Comparison of ENCODE assay signal across 27 cellular contexts in the genomic region with DNA sequence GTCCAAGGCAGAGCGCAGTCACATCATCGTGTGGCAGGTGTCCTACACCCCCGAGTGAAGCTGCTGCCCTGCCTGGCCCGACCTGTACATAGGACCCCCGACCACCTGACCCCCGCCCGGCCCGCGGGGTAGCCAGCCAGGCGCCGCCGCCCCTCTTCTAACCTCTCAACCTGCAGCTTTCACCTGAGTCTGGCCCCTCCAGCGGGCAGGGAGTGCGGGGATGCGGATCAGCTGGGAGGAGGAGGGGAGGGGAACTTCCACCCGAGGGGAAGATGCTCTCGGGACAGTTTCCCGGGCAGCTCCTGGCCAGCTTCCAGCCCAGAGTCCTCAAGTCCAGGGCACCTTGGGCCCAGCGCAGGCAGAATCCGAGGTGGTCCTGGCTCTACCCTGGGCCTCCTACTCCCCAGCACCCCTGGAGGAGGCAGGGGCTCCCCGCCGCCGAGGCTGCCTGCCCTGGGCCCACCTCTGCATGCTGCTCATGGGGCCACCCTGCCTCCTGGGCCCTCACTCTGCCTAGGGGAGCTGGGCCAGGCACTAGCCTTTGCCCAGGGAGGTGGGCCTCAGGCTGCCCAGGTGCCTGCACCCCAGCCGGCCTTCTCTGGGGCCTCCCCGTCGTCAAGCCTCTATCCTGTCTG. TPM values are rescaled to one million over a fixed set of nuclear protein-coding genes. Genes with fewer than 3 reads are reported as not detected.
DNase-seq lines count a peak whose midpoint lies in the region; ATAC-seq and TF ChIP-seq lines count a peak whose summit lies in the region.
"Had no signal": no experiment of that assay in that cellular context is flagged by ENCODE, and none has a peak within 500 bp of the region (broad histone marks: within the 10 kb centered on the region; RNA-seq: fewer than 3 reads in every experiment).

No MANE protein-coding gene starts in this region.

- no peak for TF ChIP-seq EP300 in sigmoid colon (IDR thresholded peaks at IDR 0.05)

- H3K9me3 ChIP-seq in sigmoid colon (no peaks in the 10 kb centered on the region), uterus (no peaks in the 10 kb centered on the region)
- H3K9me3 ChIP-seq: ascending aorta, heart right ventricle, lower lobe of right lung, MG63, mucosa of descending colon, testis had no signal

- 81 to 85% methylated on average over 26 of the region's 26 CpGs for WGBS in sigmoid colon, 2 donors

- H3K36me3 ChIP-seq in sigmoid colon = peaks cover 41 to 51% (median 45%) of the 10 kb centered on the region in 4 donors
- no peaks in the 10 kb centered on the region for H3K36me3 ChIP-seq in uterus

- H3K4me3 ChIP-seq in sigmoid colon (no peak overlapping the region), uterus (no peak overlapping the region)
- H3K4me3 ChIP-seq: ascending aorta, cardiac muscle cell, lower lobe of right lung, MG63, mucosa of descending colon, testis had no signal

- CTCF ChIA-PET in RWPE1 (lab: Yijun Ruan, JAX) = no interaction called here

- intact Hi-C loops in sigmoid colon (cut with DNase I) = no loop called here
- intact Hi-C loops in uterus (cut with DNase I; ENCODE audit: low total_unique reads) = no loop called here

- TF ChIP-seq CTCF in C4-2B (conservative IDR thresholded peaks at IDR 0.05) (no peak), RWPE1 (conservative IDR thresholded peaks at IDR 0.05; ENCODE audit: low read depth) (no peak), sigmoid colon (IDR thresholded peaks at IDR 0.05) (no peak), uterus (IDR thresholded peaks at IDR 0.05) (no peak)

- DNase-seq in RWPE1 (ENCODE audit: low spot score) = no peak
- DNase-seq in sigmoid colon = no peak
- DNase-seq in NCI-H510A treated with DMSO at 0.1 percent for 48 hours (lab: John Stamatoyannopoulos, UW) = no peak
- DNase-seq in uterus = no peak
- DNase-seq: activated CD4-positive, alpha-beta T cell treated with anti-CD3 and anti-CD28 coated beads, Interleukin-2, amount 10 ng/mL, durations not matched to agents 24 days and 14 days; CD4-positive, CD25-positive, alpha-beta regulatory T cell; cortex of kidney; effector memory CD8-positive, alpha-beta T cell; EL; erythroblast; heart right ventricle; KBM-7; lower lobe of right lung; MG63; NCI-H2081; NCI-H226; small intestine; T-helper 17 cell; testis had no signal

- H3K27ac ChIP-seq in C4-2B (peak overlapping the region; percentile 94), RWPE1 (peak overlapping the region; percentile 92), sigmoid colon (peak overlapping the region in 3 of 4 donors; percentile 91 to 97 (median 96)), uterus (no peak overlapping the region)
- H3K27ac ChIP-seq: cardiac muscle cell had no signal

- POLR2A ChIA-PET in RWPE1 (lab: Yijun Ruan, JAX; ENCODE audit: low non-redundant PET) = interaction anchor here (0.5 kb wide), 1 partner anchor 63 kb away, joined by 6 read pairs; a partner anchor contains a TSS

- ATAC-seq in GM18909 (IDR thresholded peaks at IDR 0.05; ENCODE audit: poor library complexity, unreplicated experiment) = no peak
- ATAC-seq: effector memory CD8-positive, alpha-beta T cell; lower lobe of right lung; mucosa of descending colon; natural killer cell treated with Interleukin-12 subunit alpha and Interleukin-12 subunit beta and Interleukin-15 and Interleukin-18, amount 100 ng/mL, for 72 hours; SK-N-SH treated with all-trans-retinoic acid at 6 μM for 48 hours; T-helper 17 cell had no signal

- TF ChIP-seq POLR2A in GM18951 (IDR thresholded peaks at IDR 0.05; ENCODE audit: extremely low read depth, insufficient read depth, insufficient read length) (peak; percentile 21), sigmoid colon (IDR thresholded peaks at IDR 0.05) (no peak), uterus (IDR thresholded peaks at IDR 0.05) (no peak)

- no peaks in the 10 kb centered on the region for H3K27me3 ChIP-seq in sigmoid colon
- no peaks in the 10 kb centered on the region for H3K27me3 ChIP-seq in uterus
- H3K27me3 ChIP-seq: ascending aorta, cardiac muscle cell, heart right ventricle, MG63, testis had no signal

- H3K4me1 ChIP-seq in sigmoid colon (peaks cover 0 to 41% (median 33%) of the 10 kb centered on the region in 4 donors), uterus (peaks cover 0 to 27% of the 10 kb centered on the region in 2 donors)

- in situ Hi-C loops in GM18951 (cut with MboI; ENCODE audit: low sequenced_read_pairs, unreplicated experiment) = no loop called here

RNA-seq across cellular contexts. Expression of a gene that starts 2.5 kb away (rescaled TPM):
- 100 to 1,000 TPM in 3 of 4 donors, 10 to 100 TPM in 1; 79.8 to 152 (median 128) TPM for total RNA-seq in sigmoid colon
- polyA plus RNA-seq in sigmoid colon = 10 to 100 TPM; 32.4 to 87.8 (median 41.4) TPM
- 100 to 1,000 TPM in 1 of 4 donors, 10 to 100 TPM in 3; 35.3 to 208 (median 59.7) TPM for total RNA-seq in uterus

RNA-seq across cellular contexts. Expression of a gene that starts 3.7 kb away (rescaled TPM):
- 10 to 100 TPM in 1 of 4 donors, 1 to 10 TPM in 3; 4.3 to 10.5 (median 7.2) TPM for total RNA-seq in sigmoid colon
- 10 to 100 TPM in 1 of 3 donors, 1 to 10 TPM in 2; 1.8 to 17.1 (median 2.5) TPM for polyA plus RNA-seq in sigmoid colon
- 10 to 100 TPM in 2 of 4 donors, 1 to 10 TPM in 2; 2.6 to 28.2 (median 8.0) TPM for total RNA-seq in uterus

RNA-seq across cellular contexts. Expression of a gene that starts 4.0 kb away (rescaled TPM):
- total RNA-seq in sigmoid colon (100 to 1,000 TPM in 1 of 4 donors, 10 to 100 TPM in 3; 61.5 to 104 (median 71.1) TPM), uterus (100 to 1,000 TPM in 1 of 4 donors, 10 to 100 TPM in 3; 37.3 to 158 (median 52.5) TPM)
- polyA plus RNA-seq in sigmoid colon = 100 to 1,000 TPM; 114 to 198 (median 129) TPM

RNA-seq across cellular contexts. Expression of a gene that starts 13.5 kb away (rescaled TPM):
- total RNA-seq in sigmoid colon (10 to 100 TPM; 61.4 to 98.4 (median 78.9) TPM), uterus (10 to 100 TPM; 24.8 to 67.4 (median 55.8) TPM)
- 10 to 100 TPM; 34.4 to 59.5 (median 40.2) TPM for polyA plus RNA-seq in sigmoid colon

RNA-seq across cellular contexts. Expression of a gene that starts 13.9 kb away (rescaled TPM):
- total RNA-seq in sigmoid colon (100 to 1,000 TPM in 2 of 4 donors, 10 to 100 TPM in 2; 77.8 to 170 (median 98.1) TPM), uterus (10 to 100 TPM; 40.5 to 54.6 (median 47.2) TPM)
- 10 to 100 TPM; 53.5 to 69.1 (median 56.6) TPM for polyA plus RNA-seq in sigmoid colon

Comparison
In these comparisons a context has a peak if more than half of its experiments do, and no peak if none do; other contexts are left out.
1. H3K27ac ChIP-seq: peak in C4-2B (single experiment), RWPE1 (single experiment) and sigmoid colon (3 of 4); none in uterus (0 of 2).